ENCODE assay signal across 1 cellular context in genomic region chr19:2800506-2800905, GRCh38.
TF ChIP-seq lines count a peak whose summit lies in the region.

No MANE protein-coding gene starts in this region.

TF ChIP-seq in HepG2, 621 proteins besides CTCF, POLR2A, EP300 and RAD21:
- TF ChIP-seq ZSCAN5A (CRISPR knock-in tag; IDR thresholded peaks at IDR 0.05; ENCODE audit: borderline replicate concordance) (no peak), FOXM1 (CRISPR knock-in tag; IDR thresholded peaks at IDR 0.05) (no peak), BRF2 (CRISPR knock-in tag; IDR thresholded peaks at IDR 0.05) (no peak), ZNF598 (CRISPR knock-in tag; IDR thresholded peaks at IDR 0.05; ENCODE audit: borderline replicate concordance) (no peak), ZNF350 (CRISPR knock-in tag; IDR thresholded peaks at IDR 0.05; ENCODE audit: borderline replicate concordance, low read depth) (no peak), TRIM22 (IDR thresholded peaks at IDR 0.05) (no peak), RBFOX2 (IDR thresholded peaks at IDR 0.05; ENCODE audit: low read depth, low read length) (0 out of 2 replicates have a peak, but pooled peaks have one; percentile 22)
